Comparison of ENCODE assay signal across 8 cellular contexts in the genomic region with DNA sequence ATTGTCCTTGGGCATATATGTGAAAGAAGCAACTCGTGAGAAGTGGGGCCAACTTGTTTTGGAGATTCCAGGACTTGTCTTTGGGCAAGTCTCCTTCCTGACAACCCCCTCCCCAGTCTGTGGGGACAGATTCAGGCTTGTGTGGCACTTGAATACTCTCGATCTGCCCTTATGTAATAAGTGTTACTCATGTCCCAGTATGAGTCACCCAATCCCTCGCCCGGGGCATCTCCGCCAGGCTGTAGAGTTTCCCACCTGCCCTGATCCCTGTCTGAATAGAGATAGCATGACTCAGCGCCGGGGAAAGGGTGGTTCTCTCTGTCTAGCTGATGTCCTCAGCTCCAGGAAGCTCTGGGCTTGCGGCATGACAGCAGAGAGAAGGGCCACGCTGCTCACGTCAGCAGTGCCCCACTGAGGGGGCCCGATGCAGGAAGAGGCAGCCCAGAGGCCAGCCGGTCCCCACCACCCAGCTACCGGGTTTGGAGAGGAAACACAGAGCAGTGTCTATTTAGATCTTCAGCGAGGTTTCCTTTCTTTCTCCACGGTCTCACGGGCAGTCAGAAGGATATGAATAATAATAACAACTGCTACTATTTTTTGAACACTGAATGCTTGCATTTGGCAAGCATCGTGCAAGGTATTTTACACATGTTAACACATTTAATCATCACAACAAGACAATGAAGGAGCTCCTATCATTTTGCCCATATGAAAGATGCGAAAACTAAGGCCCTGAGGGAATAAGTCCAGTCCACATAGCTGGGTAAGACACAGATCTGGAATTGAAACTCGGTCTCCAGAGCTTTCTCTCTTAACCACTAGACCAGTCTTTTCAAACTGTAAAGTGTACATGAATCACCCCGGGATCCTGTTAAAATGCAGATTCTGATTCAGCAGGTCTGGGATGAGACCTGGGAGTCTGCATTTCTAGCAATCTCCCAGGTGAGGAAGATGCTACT.
DNase-seq lines count a peak whose midpoint lies in the region; ATAC-seq and TF ChIP-seq lines count a peak whose summit lies in the region.

No MANE protein-coding gene starts in this region.

- no TSS peak for BruUV-seq in OCI-LY7 (replicated peaks; lab: Mats Ljungman, UMichigan)

- peak; percentile 1 to 54 (median 2) for DNase-seq in CD4-positive, CD25-positive, alpha-beta regulatory T cell
- DNase-seq in NCI-H1436 (lab: John Stamatoyannopoulos, UW) (peak; percentile 58), osteocyte (ENCODE audit: extremely low spot score, unreplicated experiment) (peak; percentile 91), upper lobe of left lung (peak; percentile 56 to 70), OCI-LY7 (ENCODE audit: low spot score) (no peak)
- peak; percentile 59 for DNase-seq in activated CD8-positive, alpha-beta memory T cell treated with anti-CD3 and anti-CD28 coated beads for 24 hours

- TF ChIP-seq POLR2A in upper lobe of left lung (IDR thresholded peaks at IDR 0.05): no peak

- H3K9me3 ChIP-seq in CD4-positive, CD25-positive, alpha-beta regulatory T cell (ENCODE audit: control insufficient read depth in 2 of 2, low read length in 2 of 2): no peaks in the 10 kb centered on the region
- no peaks in the 10 kb centered on the region for H3K9me3 ChIP-seq in esophagus (ENCODE audit: control insufficient read depth in 2 of 2, insufficient read depth in 1 of 2, low read depth in 1 of 2, low read length in 1 of 2)
- H3K9me3 ChIP-seq in upper lobe of left lung: no peaks in the 10 kb centered on the region
- no peaks in the 10 kb centered on the region for H3K9me3 ChIP-seq in OCI-LY7 (ENCODE audit: low read length)

- no peak overlapping the region for H3K27ac ChIP-seq in CD4-positive, CD25-positive, alpha-beta regulatory T cell (ENCODE audit: insufficient read depth, low read length, poor library complexity, severe bottlenecking)
- H3K27ac ChIP-seq in esophagus (ENCODE audit: low read depth in 2 of 2, low read length in 1 of 2) (peak overlapping the region; percentile 71 to 95), upper lobe of left lung (peak overlapping the region in 1 of 4 donors; percentile 27), OCI-LY7 (ENCODE audit: low read depth, low read length, poor library complexity, severe bottlenecking) (no peak overlapping the region)

- H3K4me2 ChIP-seq in OCI-LY7 (ENCODE audit: low read length): no peak overlapping the region

- peaks cover 0 to 11% (median 5%) of the 10 kb centered on the region in 4 donors for H3K4me1 Mint-ChIP-seq in CD4-positive, CD25-positive, alpha-beta regulatory T cell
- H3K4me1 Mint-ChIP-seq in osteocyte (ENCODE audit: unreplicated experiment): peaks cover 50% of the 10 kb centered on the region

- peak overlapping the region; percentile 24 to 80 (median 63) for H3K27ac Mint-ChIP-seq in CD4-positive, CD25-positive, alpha-beta regulatory T cell
- H3K27ac Mint-ChIP-seq in osteocyte (ENCODE audit: unreplicated experiment): peak overlapping the region; percentile 94

- H2AFZ ChIP-seq in OCI-LY7 (ENCODE audit: low read length): no peak overlapping the region

- peak overlapping the region in 3 of 4 donors; percentile 9 to 66 (median 61) for H3K4me3 Mint-ChIP-seq in CD4-positive, CD25-positive, alpha-beta regulatory T cell
- peak overlapping the region; percentile 60 for H3K4me3 Mint-ChIP-seq in osteocyte (ENCODE audit: unreplicated experiment)

- H3K4me1 ChIP-seq in CD4-positive, CD25-positive, alpha-beta regulatory T cell (ENCODE audit: control insufficient read depth, insufficient read depth, low read length, poor library complexity, severe bottlenecking): peaks cover 5% of the 10 kb centered on the region
- H3K4me1 ChIP-seq in esophagus (ENCODE audit: control insufficient read depth in 2 of 2, insufficient read depth in 2 of 2, low read length in 1 of 2): peaks cover 0 to 3% of the 10 kb centered on the region in 2 donors
- H3K4me1 ChIP-seq in upper lobe of left lung: peaks cover 0 to 6% (median 0%) of the 10 kb centered on the region in 4 donors
- H3K4me1 ChIP-seq in OCI-LY7 (ENCODE audit: insufficient read depth, low read length, poor library complexity, severe bottlenecking): no peaks in the 10 kb centered on the region

- peak; percentile 73 to 75 for ATAC-seq in CD4-positive, CD25-positive, alpha-beta regulatory T cell (ENCODE audit: low read depth in 2 of 2)
- ATAC-seq in GM21786 (IDR thresholded peaks at IDR 0.05; ENCODE audit: unreplicated experiment) (peak; percentile 65), upper lobe of left lung (ENCODE audit: low FRiP score in 2 of 2) (peak; percentile 80 to 92)

- CTCF ChIA-PET in OCI-LY7 (lab: Charles Lee; ENCODE audit: unreplicated experiment): no interaction called here

- H3K27me3 ChIP-seq in CD4-positive, CD25-positive, alpha-beta regulatory T cell (ENCODE audit: control insufficient read depth, insufficient read depth, low read length): no peaks in the 10 kb centered on the region
- H3K27me3 ChIP-seq in esophagus (ENCODE audit: control insufficient read depth in 1 of 2, insufficient read depth in 2 of 2, low read length in 2 of 2) (no peaks in the 10 kb centered on the region), upper lobe of left lung (no peaks in the 10 kb centered on the region)

- H3K9me3 Mint-ChIP-seq in CD4-positive, CD25-positive, alpha-beta regulatory T cell: peaks cover 0 to 3% (median 0%) of the 10 kb centered on the region in 7 donors
- no peaks in the 10 kb centered on the region for H3K9me3 Mint-ChIP-seq in osteocyte (ENCODE audit: unreplicated experiment)

- POLR2A ChIA-PET in OCI-LY7 (lab: Charles Lee): no interaction called here

- peak overlapping the region; percentile 19 for H3K4me3 ChIP-seq in CD4-positive, CD25-positive, alpha-beta regulatory T cell (ENCODE audit: low read depth, low read length)
- H3K4me3 ChIP-seq in esophagus (ENCODE audit: low read depth in 1 of 2, low read length in 2 of 2) (no peak overlapping the region), upper lobe of left lung (no peak overlapping the region), OCI-LY7 (ENCODE audit: low read depth, low read length, poor library complexity, severe bottlenecking) (no peak overlapping the region)

- H4K20me1 ChIP-seq in OCI-LY7 (ENCODE audit: insufficient read depth, low read length): no peaks in the 10 kb centered on the region

- no peaks in the 10 kb centered on the region for H3K36me3 ChIP-seq in CD4-positive, CD25-positive, alpha-beta regulatory T cell (ENCODE audit: control insufficient read depth, insufficient read depth, low read length)
- H3K36me3 ChIP-seq in esophagus (ENCODE audit: control insufficient read depth in 2 of 2, insufficient read depth in 2 of 2, low read length in 1 of 2) (no peaks in the 10 kb centered on the region), upper lobe of left lung (no peaks in the 10 kb centered on the region), OCI-LY7 (ENCODE audit: insufficient read depth, low read length) (no peaks in the 10 kb centered on the region)

- TF ChIP-seq EP300 in upper lobe of left lung (IDR thresholded peaks at IDR 0.05): peak in 1 of 4 donors; percentile 30

- WGBS in esophagus, 2 donors: 24 to 33% methylated on average over 20 of the region's 20 CpGs
- WGBS in upper lobe of left lung, 2 donors: 28 to 29% methylated on average over 13 to 20 of the region's 20 CpGs

- H3K79me2 ChIP-seq in OCI-LY7 (ENCODE audit: insufficient read depth, low read depth, low read length): no peaks in the 10 kb centered on the region

- peaks cover 9% of the 10 kb centered on the region for H3K27me3 Mint-ChIP-seq in CD4-positive, CD25-positive, alpha-beta regulatory T cell
- H3K27me3 Mint-ChIP-seq in osteocyte (ENCODE audit: unreplicated experiment): no peaks in the 10 kb centered on the region

- H3K36me3 Mint-ChIP-seq in CD4-positive, CD25-positive, alpha-beta regulatory T cell: no peaks in the 10 kb centered on the region
- no peaks in the 10 kb centered on the region for H3K36me3 Mint-ChIP-seq in osteocyte (ENCODE audit: unreplicated experiment)

- intact Hi-C loops in OCI-LY7 (cut with micrococcal nuclease; ENCODE audit: unreplicated experiment): no loop called here

- TF ChIP-seq CTCF in osteocyte (IDR thresholded peaks at IDR 0.05) (no peak), upper lobe of left lung (IDR thresholded peaks at IDR 0.05) (no peak), OCI-LY7 (conservative IDR thresholded peaks at IDR 0.05; ENCODE audit: low read length) (no peak)

- H3K9me2 ChIP-seq in OCI-LY7 (ENCODE audit: insufficient read depth, low read length): no peaks in the 10 kb centered on the region

Comparison
In these comparisons a context has a peak if more than half of its experiments do, and no peak if none do; other contexts are left out.
1. H3K27ac ChIP-seq: peak in esophagus (2 of 2); none in CD4-positive, CD25-positive, alpha-beta regulatory T cell (single experiment) and OCI-LY7 (single experiment).
2. Peak in every context shown above with its lines, with median percentiles within 50 percentile points of each other: ATAC-seq.